ENCODE assay signal across 32 cellular contexts in genomic region chr3:149398296-149398695, GRCh38. TPM values are rescaled to one million over a fixed set of nuclear protein-coding genes. Genes with fewer than 3 reads are reported as not detected.
"Had no signal": no experiment of that assay in that cellular context is flagged by ENCODE, and none has a peak within 500 bp of the region (broad histone marks: within the 10 kb centered on the region; RNA-seq: fewer than 3 reads in every experiment).

No MANE protein-coding gene starts in this region.

- H3K27ac ChIP-seq: breast epithelium, coronary artery, dorsolateral prefrontal cortex, esophagus muscularis mucosa, foreskin keratinocyte, gastrocnemius medialis, heart left ventricle, WERI-Rb-1 had no signal

- H3K9me3 ChIP-seq: breast epithelium, esophagus muscularis mucosa, gastrocnemius medialis had no signal

- DNase-seq: activated CD4-positive, alpha-beta memory T cell treated with anti-CD3 and anti-CD28 coated beads for 36 hours; activated CD4-positive, alpha-beta T cell treated with anti-CD3 and anti-CD28 coated beads for 36 hours; activated CD4-positive, alpha-beta T cell treated with anti-CD3 and anti-CD28 coated beads, Interleukin-2, amount 10 ng/mL, durations not matched to agents 24 days and 14 days; activated CD4-positive, CD25-positive, alpha-beta regulatory T cell; activated CD4-positive, CD25-positive, alpha-beta regulatory T cell treated with anti-CD3 and anti-CD28 coated beads, Interleukin-2, amount 50 U/mL, for 72 hours; activated CD8-positive, alpha-beta memory T cell treated with anti-CD3 and anti-CD28 coated beads, Interleukin-2, amount 10 ng/mL, durations not matched to agents 7 days and 5 days; activated CD8-positive, alpha-beta memory T cell treated with anti-CD3 and anti-CD28 coated beads, Interleukin-2, amount 50 U/mL, for 4 hours; activated CD8-positive, alpha-beta T cell treated with anti-CD3 and anti-CD28 coated beads, Interleukin-2, amount 10 ng/mL, durations not matched to agents 7 days and 5 days; activated gamma-delta T cell; activated naive CD4-positive, alpha-beta T cell; activated naive CD4-positive, alpha-beta T cell treated with anti-CD3 and anti-CD28 coated beads, Interleukin-2, amount 50 U/mL, for 16 hours; activated T-cell treated with anti-CD3 and anti-CD28 coated beads, Interleukin-2, amount 50 U/mL, for 1 hour; activated T-cell treated with anti-CD3 and anti-CD28 coated beads, Interleukin-2, amount 50 U/mL, for 48 hours; amniotic stem cell; anterior cingulate cortex; dorsolateral prefrontal cortex; effector memory CD4-positive, alpha-beta T cell; endodermal cell; erythroblast; foreskin keratinocyte; gastrocnemius medialis; glutamatergic neuron; heart left ventricle; hypothalamus; T-helper 17 cell; T1000; WERI-Rb-1 had no signal

- H3K36me3 ChIP-seq: breast epithelium, esophagus muscularis mucosa, gastrocnemius medialis, heart left ventricle, WERI-Rb-1 had no signal

- H3K4me3 ChIP-seq: breast epithelium, coronary artery, dorsolateral prefrontal cortex, esophagus muscularis mucosa, gastrocnemius medialis, heart left ventricle had no signal

- H3K27me3 ChIP-seq: breast epithelium, esophagus muscularis mucosa, foreskin keratinocyte, gastrocnemius medialis, heart left ventricle had no signal

- ATAC-seq: activated CD4-positive, alpha-beta T cell treated with anti-CD3 and anti-CD28 coated beads for 36 hours; activated CD8-positive, alpha-beta memory T cell treated with anti-CD3 and anti-CD28 coated beads, Interleukin-2, amount 10 ng/mL, durations not matched to agents 7 days and 5 days; activated CD8-positive, alpha-beta T cell treated with anti-CD3 and anti-CD28 coated beads, Interleukin-2, amount 10 ng/mL, durations not matched to agents 7 days and 5 days; foreskin keratinocyte; gastrocnemius medialis; heart left ventricle; T-helper 17 cell had no signal

RNA-seq across cellular contexts. Expression of gene TM4SF1, which starts 20.8 kb away (rescaled TPM):
- total RNA-seq: activated CD4-positive, alpha-beta T cell treated with anti-CD3 and anti-CD28 coated beads for 36 hours; activated CD8-positive, alpha-beta memory T cell treated with anti-CD3 and anti-CD28 coated beads for 36 hours; activated CD8-positive, alpha-beta memory T cell treated with anti-CD3 and anti-CD28 coated beads, Interleukin-2, amount 10 ng/mL, durations not matched to agents 7 days and 5 days; activated CD8-positive, alpha-beta T cell treated with anti-CD3 and anti-CD28 coated beads, Interleukin-2, amount 10 ng/mL, durations not matched to agents 7 days and 5 days; activated T-helper 2 cell treated with anti-CD3 and anti-CD28 coated beads, Interferon-gamma antibody, Interleukin-2, Interleukin-4, amounts not matched to agents 10 μg/mL and 5 μg/mL and 100 μg/mL, durations not matched to agents 14 hours and 24 hours and 36 hours; endodermal cell had no signal
